ENCODE assay signal across 9 cellular contexts in the genomic region with DNA sequence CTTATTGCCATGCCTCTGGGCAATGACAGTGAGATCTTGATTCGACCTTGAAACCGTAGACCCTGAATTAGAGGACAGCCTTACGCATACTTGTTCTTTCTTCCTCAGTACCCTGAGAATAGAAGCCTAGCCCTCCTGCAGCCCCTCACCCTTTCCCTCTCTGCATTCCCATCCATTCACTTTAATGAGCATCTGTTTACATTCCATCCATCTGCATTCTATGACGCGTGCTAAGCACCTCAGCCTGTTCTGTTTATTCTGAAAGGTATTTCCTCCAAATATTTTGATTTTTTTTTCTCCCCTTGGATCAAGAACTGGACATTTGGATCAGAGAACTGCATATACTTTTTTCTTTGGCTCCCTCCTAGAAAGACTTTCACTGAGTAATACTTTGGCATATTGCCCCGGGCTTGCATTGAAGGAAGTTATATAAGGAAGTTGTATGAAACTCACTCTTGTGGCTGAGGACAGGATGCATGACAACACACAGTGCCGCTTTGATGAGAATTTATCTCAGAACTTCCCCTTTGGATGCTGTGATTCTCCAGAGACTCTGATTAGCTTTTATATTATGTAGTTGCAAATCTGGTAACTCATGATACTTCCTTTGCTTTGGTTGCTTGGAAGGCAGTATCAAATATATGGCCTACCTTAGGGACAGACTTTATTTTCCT. TPM values are rescaled to one million over a fixed set of nuclear protein-coding genes. Genes with fewer than 3 reads are reported as not detected.
A peak's percentile ranks its signal among the peaks of the same experiment; 100 is the strongest.
DNase-seq lines count a peak whose midpoint lies in the region; ATAC-seq and TF ChIP-seq lines count a peak whose summit lies in the region.
"Had no signal": no experiment of that assay in that cellular context is flagged by ENCODE, and none has a peak within 500 bp of the region (broad histone marks: within the 10 kb centered on the region; RNA-seq: fewer than 3 reads in every experiment).

No MANE protein-coding gene starts in this region.

- intact Hi-C loops in PC-3 (cut with micrococcal nuclease) = no loop called here

- H3K4me1 ChIP-seq in PC-3 (ENCODE audit: insufficient read depth, low read length) (peaks cover 24% of the 10 kb centered on the region), duodenal mucosa (ENCODE audit: control insufficient read depth in 1 of 2, insufficient read depth in 2 of 2, low read length in 2 of 2) (peaks cover 15 to 18% of the 10 kb centered on the region in 2 donors)

- peaks cover 21% of the 10 kb centered on the region for H3K4me1 Mint-ChIP-seq in mesothelial cell of epicardium

- no peak overlapping the region for H2AFZ ChIP-seq in PC-3 (ENCODE audit: low read length)

- H3K9ac ChIP-seq in PC-3 (ENCODE audit: low read length) = no peak overlapping the region
- H3K9ac ChIP-seq in duodenal mucosa (ENCODE audit: low read depth in 1 of 2, low read length in 2 of 2) = no peak overlapping the region

- H3K36me3 ChIP-seq in PC-3 (ENCODE audit: low read depth, low read length) (no peaks in the 10 kb centered on the region), duodenal mucosa (ENCODE audit: control insufficient read depth in 1 of 2, insufficient read depth in 2 of 2, low read length in 2 of 2) (peaks cover 8 to 11% of the 10 kb centered on the region in 2 donors)

- no peaks in the 10 kb centered on the region for H3K79me2 ChIP-seq in PC-3 (ENCODE audit: low read length)

- TF ChIP-seq CTCF in PC-3 (conservative IDR thresholded peaks at IDR 0.05; ENCODE audit: low read depth, low read length) (no peak), mesothelial cell of epicardium (IDR thresholded peaks at IDR 0.05; ENCODE audit: unreplicated experiment) (no peak)

- CTCF ChIA-PET in PC-3 (lab: Charles Lee) = interaction anchor here (0.6 kb wide), 2 partner anchors 54 to 103 kb away, joined by 3 to 7 read pairs; no protein-coding TSS in a partner anchor

- H3K27me3 ChIP-seq in PC-3 (ENCODE audit: low read length) (no peaks in the 10 kb centered on the region), duodenal mucosa (ENCODE audit: control insufficient read depth in 1 of 2, insufficient read depth in 2 of 2, low read length in 2 of 2) (no peaks in the 10 kb centered on the region)

- H3K27ac Mint-ChIP-seq in mesothelial cell of epicardium = peak overlapping the region; percentile 57

- POLR2A ChIA-PET in PC-3 (lab: Charles Lee; ENCODE audit: unreplicated experiment) = interaction anchor here (0.7 kb wide), 1 partner anchor 12 kb away, joined by 3 read pairs; no protein-coding TSS in a partner anchor

- no peak overlapping the region for H3K4me3 Mint-ChIP-seq in mesothelial cell of epicardium
- H3K4me3 Mint-ChIP-seq: stimulated activated naive CD8-positive, alpha-beta T cell treated with anti-CD3 and anti-CD28 coated beads, Interleukin-15, Interleukin-2, amounts not matched to agents 100 ng/mL and 50 ng/mL, for 24 hours had no signal

- H3K36me3 Mint-ChIP-seq in mesothelial cell of epicardium = peaks cover 25% of the 10 kb centered on the region

- H3K27me3 Mint-ChIP-seq in mesothelial cell of epicardium (ENCODE audit: low read depth) = no peaks in the 10 kb centered on the region
- H3K27me3 Mint-ChIP-seq: stimulated activated naive CD8-positive, alpha-beta T cell treated with anti-CD3 and anti-CD28 coated beads, Interleukin-15, Interleukin-2, amounts not matched to agents 100 ng/mL and 50 ng/mL, for 24 hours had no signal

- H3F3A ChIP-seq in PC-3 (ENCODE audit: low read length, unreplicated experiment) = no peaks in the 10 kb centered on the region

- H3K9me2 ChIP-seq in PC-3 (replicated peaks; ENCODE audit: low read length) = no peaks in the 10 kb centered on the region

- DNase-seq in activated gamma-delta T cell treated with Interleukin-2 at 50 U/mL for 16 hours (peak; percentile 14), activated gamma-delta T cell (lab: John Stamatoyannopoulos, UW) (no peak), PC-3 (peak; percentile 91), mesothelial cell of epicardium (ENCODE audit: low spot score in 2 of 2, unreplicated experiment in 2 of 2) (no peak)

- H4K20me1 ChIP-seq in PC-3 (ENCODE audit: low read length) = no peaks in the 10 kb centered on the region

- no peaks in the 10 kb centered on the region for H3K9me3 Mint-ChIP-seq in mesothelial cell of epicardium
- H3K9me3 Mint-ChIP-seq: stimulated activated naive CD8-positive, alpha-beta T cell treated with anti-CD3 and anti-CD28 coated beads, Interleukin-15, Interleukin-2, amounts not matched to agents 100 ng/mL and 50 ng/mL, for 24 hours had no signal

- H3K9me3 ChIP-seq in PC-3 (ENCODE audit: low read length) (no peaks in the 10 kb centered on the region), duodenal mucosa (ENCODE audit: control insufficient read depth in 1 of 2, low read length in 2 of 2) (no peaks in the 10 kb centered on the region)

- H3K4me2 ChIP-seq in PC-3 (ENCODE audit: low read length) = peak overlapping the region; percentile 56

- ATAC-seq in PC-3 (peak; percentile 86), HG02970 (IDR thresholded peaks at IDR 0.05; ENCODE audit: low FRiP score, unreplicated experiment) (no peak), GM21423 (IDR thresholded peaks at IDR 0.05; ENCODE audit: unreplicated experiment) (no peak), HG03159 (IDR thresholded peaks at IDR 0.05; ENCODE audit: unreplicated experiment) (no peak)

- H3K4me3 ChIP-seq in PC-3 (ENCODE audit: low read length) (no peak overlapping the region), duodenal mucosa (ENCODE audit: low read depth in 1 of 2, low read length in 2 of 2) (no peak overlapping the region)

- BruUV-seq in PC-3 (replicated peaks; lab: Mats Ljungman, UMichigan) = no TSS peak

- H3K27ac ChIP-seq in PC-3 (ENCODE audit: low read length) = peak overlapping the region; percentile 48
- peak overlapping the region; percentile 11 for H3K27ac ChIP-seq in duodenal mucosa (ENCODE audit: low read depth, low read length)

RNA-seq across cellular contexts. Expression of gene TMEM8B, which starts 15.7 kb away (rescaled TPM):
- total RNA-seq in PC-3 (2014; rRNA removed) = 1.6 and 2.4 TPM in 2 replicates
- total RNA-seq in mesothelial cell of epicardium = 44.4 to 47.9 TPM (median 45.0 TPM) in 3 replicates

RNA-seq across cellular contexts. Expression of gene FAM221B, which starts 16.2 kb away (rescaled TPM):
- 0.29 TPM in 1 of 2 replicates, not detected in the other for total RNA-seq in PC-3 (2014; rRNA removed)
- total RNA-seq in mesothelial cell of epicardium = 0.07 TPM in 1 of 3 replicates, not detected in the others

RNA-seq across cellular contexts. Expression of gene OR13J1, which starts 25.4 kb away (rescaled TPM):
- not detected in 2 replicates for total RNA-seq in PC-3 (2014; rRNA removed)
- total RNA-seq in mesothelial cell of epicardium = not detected in 3 replicates

RNA-seq across cellular contexts. Expression of gene HINT2, which starts 29.9 kb away (rescaled TPM):
- 69.7 and 78.5 TPM in 2 replicates for total RNA-seq in PC-3 (2014; rRNA removed)
- total RNA-seq in mesothelial cell of epicardium = 29.3 to 31.3 TPM (median 30.7 TPM) in 3 replicates

RNA-seq across cellular contexts. Expression of gene SPAG8, which starts 32.7 kb away (rescaled TPM):
- total RNA-seq in PC-3 (2014; rRNA removed) (not detected in 2 replicates), mesothelial cell of epicardium (0.89 to 1.6 TPM (median 1.4 TPM) in 3 replicates)

Comparison
In these comparisons a context has a peak if more than half of its experiments do, and no peak if none do; other contexts are left out.
1. DNase-seq: peak in activated gamma-delta T cell treated with Interleukin-2 at 50 U/mL for 16 hours (single experiment) and PC-3 (single experiment); none in activated gamma-delta T cell (single experiment) and mesothelial cell of epicardium (0 of 2).
2. RNA of gene TMEM8B, which starts 15.7 kb away (total RNA-seq): 44.4 to 47.9 TPM in mesothelial cell of epicardium; 1.6 to 2.4 TPM in PC-3; every median in the first group is over 10 times any median in the second.